Comparison of ENCODE assay signal across 25 cellular contexts in genomic region chrX:22650691-22651090, GRCh38.
"Had no signal": no experiment of that assay in that cellular context is flagged by ENCODE, and none has a peak within 500 bp of the region (broad histone marks: within the 10 kb centered on the region; RNA-seq: fewer than 3 reads in every experiment).

No MANE protein-coding gene starts in this region.

- H3K27me3 ChIP-seq: colonic mucosa, esophagus muscularis mucosa, ovary, right lobe of liver, transverse colon, upper lobe of right lung, uterus had no signal

- H3K27ac ChIP-seq: colonic mucosa, epithelial cell of prostate, esophagus muscularis mucosa, ovary, right lobe of liver, transverse colon, upper lobe of right lung had no signal

- H3K36me3 ChIP-seq: colonic mucosa, esophagus muscularis mucosa, ovary, right lobe of liver, transverse colon, upper lobe of right lung, uterus had no signal

- H3K9me3 ChIP-seq: colonic mucosa, esophagus muscularis mucosa, ovary, right lobe of liver, transverse colon, upper lobe of right lung, uterus had no signal

- H3K4me2 ChIP-seq: smooth muscle cell had no signal

- H3K4me3 ChIP-seq: colonic mucosa, esophagus muscularis mucosa, lung, ovary, right lobe of liver, smooth muscle cell, transverse colon, upper lobe of right lung, uterus had no signal

- DNase-seq: central memory CD4-positive, alpha-beta T cell; colonic mucosa; effector CD8-positive, alpha-beta T cell; endodermal cell; foreskin melanocyte; natural killer cell; occipital lobe; posterior cingulate gyrus; retina; right lobe of liver; stimulated activated CD4-positive, alpha-beta T cell treated with anti-CD3 and anti-CD28 coated beads, Interleukin-12 subunit alpha, Interleukin-12 subunit beta, amount 100 ng/mL, for 4 hours; stimulated activated CD4-positive, alpha-beta T cell treated with anti-CD3 and anti-CD28 coated beads, Interleukin-1b, Interleukin-23, amount 100 ng/mL, for 48 hours; stimulated activated CD4-positive, alpha-beta T cell treated with anti-CD3 and anti-CD28 coated beads, Interleukin-4, amount 100 ng/mL, for 1 hour; stimulated activated CD8-positive, alpha-beta memory T cell treated with anti-CD3 and anti-CD28 coated beads, Interleukin-4, amount 100 ng/mL, for 48 hours; stimulated activated naive CD4-positive, alpha-beta T cell; stimulated activated naive CD8-positive, alpha-beta T cell treated with anti-CD3 and anti-CD28 coated beads, Interleukin-15, amount 100 ng/mL, for 72 hours; transverse colon; upper lobe of right lung had no signal

- ATAC-seq: left lobe of liver; natural killer cell; right lobe of liver; stimulated activated naive CD8-positive, alpha-beta T cell treated with anti-CD3 and anti-CD28 coated beads, Interleukin-15, amount 100 ng/mL, for 72 hours; upper lobe of right lung had no signal

- H3K4me1 ChIP-seq: colonic mucosa, right lobe of liver, transverse colon, upper lobe of right lung, uterus had no signal
